Comparison of ENCODE assay signal across 12 cellular contexts in the genomic region with DNA sequence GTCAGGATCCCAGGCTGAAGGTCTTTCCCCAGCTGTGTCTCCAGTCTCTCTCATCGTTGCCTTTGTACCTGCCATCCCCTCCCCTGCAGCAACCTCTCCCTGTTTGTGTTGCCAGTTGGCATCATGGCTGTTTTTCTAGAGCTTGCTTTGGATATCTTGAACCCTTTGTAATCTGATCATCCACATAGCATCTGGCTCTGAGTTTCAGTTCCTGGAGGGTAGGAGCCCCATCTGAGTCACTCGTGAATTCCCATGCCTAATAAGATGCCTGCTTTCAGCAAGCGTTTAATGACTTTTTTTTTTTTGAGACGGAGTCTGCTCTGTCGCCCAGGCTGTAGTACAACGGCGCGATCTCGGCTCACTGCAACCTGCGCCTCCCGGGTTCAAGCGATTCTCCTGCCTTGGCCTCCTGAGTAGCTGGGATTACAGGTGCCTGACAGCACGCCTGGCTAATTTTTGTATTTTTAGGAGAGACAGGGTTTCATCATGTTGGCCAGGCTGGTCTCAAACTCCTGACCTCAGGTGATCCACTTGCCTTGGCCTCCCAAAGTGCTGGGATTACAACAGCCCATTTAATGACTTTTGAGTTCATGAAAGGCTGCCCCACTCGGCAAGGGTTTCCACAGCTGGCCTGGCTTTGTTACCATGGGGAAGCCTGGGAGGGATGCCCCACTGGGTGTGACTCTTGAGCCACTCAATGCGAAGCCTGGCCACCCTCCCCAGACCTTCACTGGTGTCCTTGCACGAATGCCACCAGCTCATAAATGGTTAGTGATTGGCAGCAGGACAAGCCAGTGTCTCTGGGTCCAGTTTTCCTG. TPM values are rescaled to one million over a fixed set of nuclear protein-coding genes. Genes with fewer than 3 reads are reported as not detected.
DNase-seq lines count a peak whose midpoint lies in the region; ATAC-seq, FAIRE-seq and TF ChIP-seq lines count a peak whose summit lies in the region.
"Had no signal": no experiment of that assay in that cellular context is flagged by ENCODE, and none has a peak within 500 bp of the region (broad histone marks: within the 10 kb centered on the region; RNA-seq: fewer than 3 reads in every experiment).

No MANE protein-coding gene starts in this region.

- H3K27ac Mint-ChIP-seq in activated CD4-positive, alpha-beta T cell treated with anti-CD3 and anti-CD28 coated beads, Interleukin-2, amount 10 ng/mL, durations not matched to agents 24 days and 14 days: no peak overlapping the region

- H3K4me1 ChIP-seq in osteoblast (ENCODE audit: insufficient read depth, low read length): no peaks in the 10 kb centered on the region

- H3K36me3 ChIP-seq in bronchial epithelial cell (ENCODE audit: control insufficient read depth, insufficient read depth, low read length): no peaks in the 10 kb centered on the region
- no peaks in the 10 kb centered on the region for H3K36me3 ChIP-seq in osteoblast (ENCODE audit: insufficient read depth, low read length)
- H3K36me3 ChIP-seq: thyroid gland had no signal

- no peaks in the 10 kb centered on the region for H3K9me3 ChIP-seq in osteoblast (ENCODE audit: low read depth, low read length)
- H3K9me3 ChIP-seq: thyroid gland had no signal

- no peaks in the 10 kb centered on the region for H3K4me1 Mint-ChIP-seq in activated CD4-positive, alpha-beta T cell treated with anti-CD3 and anti-CD28 coated beads, Interleukin-2, amount 10 ng/mL, durations not matched to agents 24 days and 14 days

- no peak overlapping the region for H3K4me2 ChIP-seq in osteoblast (ENCODE audit: insufficient read depth, low read length)

- H3K27me3 Mint-ChIP-seq in activated CD4-positive, alpha-beta T cell treated with anti-CD3 and anti-CD28 coated beads, Interleukin-2, amount 10 ng/mL, durations not matched to agents 24 days and 14 days: peaks cover 5% of the 10 kb centered on the region

- H3K27ac ChIP-seq in osteoblast (ENCODE audit: low read depth, low read length): no peak overlapping the region
- H3K27ac ChIP-seq: thyroid gland had no signal

- H3K36me3 Mint-ChIP-seq in activated CD4-positive, alpha-beta T cell treated with anti-CD3 and anti-CD28 coated beads, Interleukin-2, amount 10 ng/mL, durations not matched to agents 24 days and 14 days (ENCODE audit: low read depth): no peaks in the 10 kb centered on the region

- H3K4me3 ChIP-seq in bronchial epithelial cell (ENCODE audit: low read depth, low read length): no peak overlapping the region
- no peak overlapping the region for H3K4me3 ChIP-seq in osteoblast (ENCODE audit: insufficient read depth, low read length)
- H3K4me3 ChIP-seq: thyroid gland had no signal

- intact Hi-C loops in activated CD4-positive, alpha-beta T cell treated with anti-CD3 and anti-CD28 coated beads, Interleukin-2, amount 10 ng/mL, durations not matched to agents 24 days and 14 days (cut with micrococcal nuclease): no loop called here

- no peaks in the 10 kb centered on the region for H3K79me2 ChIP-seq in osteoblast (ENCODE audit: insufficient read depth, low read length)

- no peaks in the 10 kb centered on the region for H3K9me3 Mint-ChIP-seq in activated CD4-positive, alpha-beta T cell treated with anti-CD3 and anti-CD28 coated beads, Interleukin-2, amount 10 ng/mL, durations not matched to agents 24 days and 14 days

- peaks cover 3% of the 10 kb centered on the region for H4K20me1 ChIP-seq in osteoblast (ENCODE audit: insufficient read depth, low read length)

- H3K27me3 ChIP-seq in bronchial epithelial cell (ENCODE audit: control insufficient read depth, insufficient read depth, low read length) (no peaks in the 10 kb centered on the region), osteoblast (ENCODE audit: insufficient read depth, low read length) (no peaks in the 10 kb centered on the region)
- H3K27me3 ChIP-seq: thyroid gland had no signal

- peak; percentile 35 for DNase-seq in NCI-H2196 (lab: John Stamatoyannopoulos, UW; ENCODE audit: unreplicated experiment)
- DNase-seq in NCI-H2196 treated with DMSO at 0.1 percent for 48 hours (lab: John Stamatoyannopoulos, UW; ENCODE audit: unreplicated experiment): no peak
- peak; percentile 53 to 91 for DNase-seq in NCI-H524 (lab: John Stamatoyannopoulos, UW)
- peak; percentile 47 for DNase-seq in bronchial epithelial cell (ENCODE audit: low read depth)
- peak; percentile 88 for DNase-seq in osteoblast (ENCODE audit: insufficient read length, low spot score, missing footprints)
- no peak for DNase-seq in NCI-H146 treated with DMSO at 0.1 percent for 48 hours (lab: John Stamatoyannopoulos, UW; ENCODE audit: unreplicated experiment)
- no peak for DNase-seq in activated CD4-positive, alpha-beta T cell treated with anti-CD3 and anti-CD28 coated beads, Interleukin-2, amount 10 ng/mL, durations not matched to agents 24 days and 14 days
- DNase-seq: NCI-H1436 treated with DMSO at 0.1 percent for 48 hours, thyroid gland had no signal

- no peak overlapping the region for H2AFZ ChIP-seq in osteoblast (ENCODE audit: low read length)

- TF ChIP-seq CTCF in bronchial epithelial cell (IDR thresholded peaks at IDR 0.05; ENCODE audit: insufficient read depth, low read length, severe bottlenecking): no peak
- TF ChIP-seq CTCF in osteoblast (IDR thresholded peaks at IDR 0.05; ENCODE audit: extremely low read depth, low read depth, low read length): no peak

- H3K4me3 Mint-ChIP-seq in activated CD4-positive, alpha-beta T cell treated with anti-CD3 and anti-CD28 coated beads, Interleukin-2, amount 10 ng/mL, durations not matched to agents 24 days and 14 days: no peak overlapping the region

- no peak for FAIRE-seq in bronchial epithelial cell (lab: Jason Lieb, UNC)
- FAIRE-seq: endometrium had no signal

- ATAC-seq in HG02870 (IDR thresholded peaks at IDR 0.05; ENCODE audit: unreplicated experiment): no peak
- ATAC-seq: sciatic nerve had no signal

RNA-seq across cellular contexts. Expression of gene ALPL, which starts 11.9 kb away (rescaled TPM):
- not detected in 2 replicates for total RNA-seq in bronchial epithelial cell
- total RNA-seq in osteoblast: 7.1 and 8.0 TPM in 2 replicates
- total RNA-seq in activated CD4-positive, alpha-beta T cell treated with anti-CD3 and anti-CD28 coated beads, Interleukin-2, amount 10 ng/mL, durations not matched to agents 24 days and 14 days: not detected in 2 replicates

Comparison
In these comparisons a context has a peak if more than half of its experiments do, and no peak if none do; other contexts are left out.
1. DNase-seq: peak in NCI-H2196 (single experiment), NCI-H524 (2 of 2), bronchial epithelial cell (single experiment) and osteoblast (single experiment); none in NCI-H2196 treated with DMSO at 0.1 percent for 48 hours (single experiment), NCI-H146 treated with DMSO at 0.1 percent for 48 hours (single experiment) and activated CD4-positive, alpha-beta T cell treated with anti-CD3 and anti-CD28 coated beads, Interleukin-2, amount 10 ng/mL, durations not matched to agents 24 days and 14 days (single experiment).